9 cellular contexts compared by ENCODE assay signal in genomic region chr20:34216382-34216742, GRCh38. TPM values are rescaled to one million over a fixed set of nuclear protein-coding genes. Genes with fewer than 3 reads are reported as not detected.
DNase-seq lines count a peak whose midpoint lies in the region; TF ChIP-seq lines count a peak whose summit lies in the region.
"Had no signal": no experiment of that assay in that cellular context is flagged by ENCODE, and none has a peak within 500 bp of the region (broad histone marks: within the 10 kb centered on the region; RNA-seq: fewer than 3 reads in every experiment).

No MANE protein-coding gene starts in this region.

- H3K9me3 ChIP-seq in MG63: peaks cover 10% of the 10 kb centered on the region
- no peaks in the 10 kb centered on the region for H3K9me3 ChIP-seq in ectodermal cell (ENCODE audit: control insufficient read depth, low read length)
- no peaks in the 10 kb centered on the region for H3K9me3 ChIP-seq in osteoblast (ENCODE audit: low read depth, low read length)

- no peaks in the 10 kb centered on the region for H3K79me2 ChIP-seq in osteoblast (ENCODE audit: insufficient read depth, low read length)

- H4K20me1 ChIP-seq in osteoblast (ENCODE audit: insufficient read depth, low read length): no peaks in the 10 kb centered on the region

- H3K27me3 ChIP-seq in MG63 (no peaks in the 10 kb centered on the region), ectodermal cell (ENCODE audit: control insufficient read depth, insufficient read depth, low read length, poor library complexity, severe bottlenecking) (peaks cover 35% of the 10 kb centered on the region), osteoblast (ENCODE audit: insufficient read depth, low read length) (no peaks in the 10 kb centered on the region)

- peak overlapping the region; percentile 77 for H3K4me2 ChIP-seq in osteoblast (ENCODE audit: insufficient read depth, low read length)

- TF ChIP-seq CTCF in AG09309 (IDR thresholded peaks at IDR 0.05; ENCODE audit: control insufficient read depth, insufficient read depth, low read depth, low read length, missing control alignments): no peak
- no peak for TF ChIP-seq CTCF in osteoblast (IDR thresholded peaks at IDR 0.05; ENCODE audit: extremely low read depth, low read depth, low read length)

- WGBS in ectodermal cell, 2 experiments: no CpG with 5 or more reads among the region's 2 CpGs

- H2AFZ ChIP-seq in osteoblast (ENCODE audit: low read length): peak overlapping the region; percentile 63

- H3K36me3 ChIP-seq in MG63: no peaks in the 10 kb centered on the region
- H3K36me3 ChIP-seq in ectodermal cell (ENCODE audit: control insufficient read depth, insufficient read depth, low read length): no peaks in the 10 kb centered on the region
- H3K36me3 ChIP-seq in osteoblast (ENCODE audit: insufficient read depth, low read length): no peaks in the 10 kb centered on the region

- H3K27ac ChIP-seq in ectodermal cell (ENCODE audit: insufficient read depth, low read depth, low read length, poor library complexity, severe bottlenecking) (no peak overlapping the region), osteoblast (ENCODE audit: low read depth, low read length) (no peak overlapping the region)

- no peaks in the 10 kb centered on the region for H3K4me1 ChIP-seq in ectodermal cell (ENCODE audit: control insufficient read depth, insufficient read depth, low read length)
- H3K4me1 ChIP-seq in osteoblast (ENCODE audit: insufficient read depth, low read length): peaks cover 13% of the 10 kb centered on the region

- DNase-seq in AG09309 (ENCODE audit: low read depth) (no peak), MG63 (no peak), osteoblast (ENCODE audit: insufficient read length, low spot score, missing footprints) (no peak), hippocampal formation (lab: John Stamatoyannopoulos, UW) (no peak), activated gamma-delta T cell (lab: John Stamatoyannopoulos, UW) (no peak), pons (ENCODE audit: low spot score) (no peak), RKO (ENCODE audit: low spot score) (no peak)

- H3K4me3 ChIP-seq in AG09309 (ENCODE audit: control insufficient read depth, low read depth, low read length): peak overlapping the region; percentile 74
- H3K4me3 ChIP-seq in MG63: peak overlapping the region; percentile 49
- peak overlapping the region; percentile 19 for H3K4me3 ChIP-seq in ectodermal cell (ENCODE audit: insufficient read depth, low read depth, low read length)
- H3K4me3 ChIP-seq in osteoblast (ENCODE audit: insufficient read depth, low read length): peak overlapping the region; percentile 75

RNA-seq across cellular contexts. Expression of gene ASIP, which starts 24.9 kb away (rescaled TPM):
- not detected in 2 replicates for total RNA-seq in MG63 (2014; rRNA removed; shearing (Covaris generic); ENCODE audit: low replicate concordance)
- not detected for polyA plus RNA-seq in ectodermal cell (2013, experiment 1 of 4)
- polyA plus RNA-seq in ectodermal cell (2013, experiment 2 of 4): not detected
- polyA plus RNA-seq in ectodermal cell (2013, experiment 3 of 4): not detected
- not detected for polyA plus RNA-seq in ectodermal cell (2013, experiment 4 of 4)
- not detected in 2 replicates for total RNA-seq in osteoblast
- total RNA-seq: G401 had no signal

Comparison
In these comparisons a context has a peak if more than half of its experiments do, and no peak if none do; other contexts are left out.
1. H3K4me3 ChIP-seq: peak in every context shown above with its lines; median percentile 75 in osteoblast; 74 in AG09309; 49 in MG63; 19 in ectodermal cell.